In genomic region chr18:77008576-77009315, GRCh38 we compare ENCODE assay signal across 24 cellular contexts.
DNase-seq lines count a peak whose midpoint lies in the region; ATAC-seq and TF ChIP-seq lines count a peak whose summit lies in the region.
"Had no signal": no experiment of that assay in that cellular context is flagged by ENCODE, and none has a peak within 500 bp of the region (broad histone marks: within the 10 kb centered on the region; RNA-seq: fewer than 3 reads in every experiment).

No MANE protein-coding gene starts in this region.

- H3K4me3 ChIP-seq in right cardiac atrium (ENCODE audit: low read length) (no peak overlapping the region), right atrium auricular region (no peak overlapping the region), neuronal stem cell (ENCODE audit: low read length in 2 of 2) (no peak overlapping the region), HAP-1 (no peak overlapping the region)
- H3K4me3 ChIP-seq: colonic mucosa, gastrocnemius medialis, ovary, Peyer's patch, smooth muscle cell, upper lobe of left lung had no signal

- ATAC-seq in right cardiac atrium = no peak
- ATAC-seq: gastrocnemius medialis; naive thymus-derived CD8-positive, alpha-beta T cell had no signal

- H3K36me3 Mint-ChIP-seq in dendritic cell treated with granulocyte-macrophage colony-stimulating factor and Interleukin-4, amounts not matched to agents 40 ng/mL and 50 ng/mL, for 4 days (ENCODE audit: low read depth) = peaks cover 68% of the 10 kb centered on the region
- H3K36me3 Mint-ChIP-seq: mesothelial cell of epicardium had no signal

- no peak overlapping the region for H3K9ac ChIP-seq in neuronal stem cell (ENCODE audit: low read depth, low read length, poor library complexity)

- H3K9me3 Mint-ChIP-seq in dendritic cell treated with granulocyte-macrophage colony-stimulating factor and Interleukin-4, amounts not matched to agents 40 ng/mL and 50 ng/mL, for 4 days = no peaks in the 10 kb centered on the region
- H3K9me3 Mint-ChIP-seq: mesothelial cell of epicardium; naive thymus-derived CD8-positive, alpha-beta T cell had no signal

- peak overlapping the region; percentile 82 for H3K27ac Mint-ChIP-seq in dendritic cell treated with granulocyte-macrophage colony-stimulating factor and Interleukin-4, amounts not matched to agents 40 ng/mL and 50 ng/mL, for 4 days
- H3K27ac Mint-ChIP-seq: mesothelial cell of epicardium had no signal

- TF ChIP-seq CTCF in right atrium auricular region (IDR thresholded peaks at IDR 0.05) = no peak

- H3K23ac ChIP-seq in neuronal stem cell (ENCODE audit: low read depth, low read length, poor library complexity) = peak overlapping the region; percentile 31

- no peak overlapping the region for H4K8ac ChIP-seq in neuronal stem cell (ENCODE audit: low read depth, low read length)

- H3K18ac ChIP-seq in neuronal stem cell (ENCODE audit: low read length) = no peak overlapping the region

- peak overlapping the region; percentile 40 for H2BK15ac ChIP-seq in neuronal stem cell (ENCODE audit: low read length)

- no peaks in the 10 kb centered on the region for H3K9me3 ChIP-seq in right cardiac atrium (ENCODE audit: control insufficient read depth, low read length)
- H3K9me3 ChIP-seq in right atrium auricular region = no peaks in the 10 kb centered on the region
- no peaks in the 10 kb centered on the region for H3K9me3 ChIP-seq in neuronal stem cell (replicated peaks in 1 of 2; ENCODE audit: control insufficient read depth in 2 of 2, insufficient read depth in 1 of 2, low read depth in 1 of 2, low read length in 2 of 2)
- no peaks in the 10 kb centered on the region for H3K9me3 ChIP-seq in HAP-1
- H3K9me3 ChIP-seq: colonic mucosa, gastrocnemius medialis, ovary, Peyer's patch, upper lobe of left lung had no signal

- no peak overlapping the region for H2BK120ac ChIP-seq in neuronal stem cell (ENCODE audit: low read depth, low read length)

- no peak overlapping the region for H2AFZ ChIP-seq in neuronal stem cell (ENCODE audit: low read length)

- H4K91ac ChIP-seq in neuronal stem cell (ENCODE audit: low read depth, low read length, poor library complexity) = no peak overlapping the region

- H3K27ac ChIP-seq in right cardiac atrium (ENCODE audit: low read length) = no peak overlapping the region
- no peak overlapping the region for H3K27ac ChIP-seq in right atrium auricular region
- no peak overlapping the region for H3K27ac ChIP-seq in neuronal stem cell (replicated peaks; ENCODE audit: low read length)
- H3K27ac ChIP-seq: C4-2B, colonic mucosa, gastrocnemius medialis, ovary, Peyer's patch, upper lobe of left lung had no signal

- H3K4me1 Mint-ChIP-seq in dendritic cell treated with granulocyte-macrophage colony-stimulating factor and Interleukin-4, amounts not matched to agents 40 ng/mL and 50 ng/mL, for 4 days (ENCODE audit: low read depth) = peaks cover 76% of the 10 kb centered on the region

- H3K4me2 ChIP-seq in neuronal stem cell (ENCODE audit: insufficient read depth, low read length, poor library complexity, severe bottlenecking) = no peak overlapping the region
- H3K4me2 ChIP-seq: smooth muscle cell had no signal

- DNase-seq in right cardiac atrium = peak in 2 of 3 donors; percentile 33 to 64
- no peak for DNase-seq in right atrium auricular region (ENCODE audit: low spot score)
- DNase-seq in neuronal stem cell (ENCODE audit: low spot score) = no peak
- DNase-seq in Kasumi-1 (lab: John Stamatoyannopoulos, UW) = no peak
- no peak for DNase-seq in activated effector memory CD4-positive, alpha-beta T cell treated with Interleukin-2 at 50 U/mL for 16 hours
- no peak for DNase-seq in HAP-1 (ENCODE audit: low spot score in 2 of 2)
- DNase-seq: activated CD4-positive, alpha-beta T cell treated with anti-CD3 and anti-CD28 coated beads for 1 hour; activated T-cell treated with anti-CD3 and anti-CD28 coated beads for 4 hours; amygdala; colonic mucosa; gastrocnemius medialis; naive thymus-derived CD8-positive, alpha-beta T cell; NCI-H1436 treated with DMSO at 0.1 percent for 48 hours; NCI-H345; ovary; retina; stimulated activated CD4-positive, alpha-beta T cell treated with anti-CD3 and anti-CD28 coated beads, Interleukin-1b, Interleukin-23, amount 100 ng/mL, for 48 hours; stimulated activated CD8-positive, alpha-beta memory T cell treated with anti-CD3 and anti-CD28 coated beads, Interleukin-4, amount 100 ng/mL, for 48 hours; upper lobe of left lung had no signal

- no peak overlapping the region for H2AK5ac ChIP-seq in neuronal stem cell (ENCODE audit: low read depth, low read length)

- in situ Hi-C loops in HAP-1 (cut with MboI; ENCODE audit: low sequenced_read_pairs) = no loop called here

- intact Hi-C loops in right cardiac atrium (cut with DNase I) = loop anchor here in 1 of 4 donors (10.0 kb wide), 2 partner anchors 46 to 636 kb away; no protein-coding TSS in a partner anchor
- intact Hi-C loops in dendritic cell treated with granulocyte-macrophage colony-stimulating factor and Interleukin-4, amounts not matched to agents 40 ng/mL and 50 ng/mL, for 4 days (cut with micrococcal nuclease) = no loop called here

- H3K4ac ChIP-seq in neuronal stem cell (ENCODE audit: low read length) = no peak overlapping the region

- no peaks in the 10 kb centered on the region for H3K27me3 ChIP-seq in right cardiac atrium (ENCODE audit: control insufficient read depth, insufficient read depth)
- no peaks in the 10 kb centered on the region for H3K27me3 ChIP-seq in right atrium auricular region
- peaks cover 0 to 29% (median 0%) of the 10 kb centered on the region in 3 experiments for H3K27me3 ChIP-seq in neuronal stem cell (ENCODE audit: control insufficient read depth in 3 of 3, insufficient read depth in 3 of 3, low read depth in 1 of 3, low read length in 3 of 3)
- H3K27me3 ChIP-seq in HAP-1 (ENCODE audit: low read depth) = 0 out of 2 replicates have a peak, but pooled peaks cover 3% of the 10 kb centered on the region
- H3K27me3 ChIP-seq: colonic mucosa, gastrocnemius medialis, ovary, Peyer's patch, upper lobe of left lung had no signal

- no peak overlapping the region for H2BK5ac ChIP-seq in neuronal stem cell (ENCODE audit: low read length)

- H2BK12ac ChIP-seq in neuronal stem cell (ENCODE audit: low read length) = no peak overlapping the region

- H3K36me3 ChIP-seq in right atrium auricular region = no peaks in the 10 kb centered on the region
- no peaks in the 10 kb centered on the region for H3K36me3 ChIP-seq in neuronal stem cell (replicated peaks in 1 of 2; ENCODE audit: control insufficient read depth in 2 of 2, insufficient read depth in 2 of 2, low read length in 2 of 2)
- no peaks in the 10 kb centered on the region for H3K36me3 ChIP-seq in HAP-1 (replicated peaks)
- H3K36me3 ChIP-seq: colonic mucosa, gastrocnemius medialis, ovary had no signal

- WGBS in right cardiac atrium = 88% methylated on average over 23 of the region's 23 CpGs
- no CpG with 5 or more reads among the region's 23 CpGs for WGBS in neuronal stem cell (ENCODE audit: extremely low coverage in 2 of 2, insufficient read length in 2 of 2, insufficient replicate concordance in 1 of 2), 2 donors

- H3K14ac ChIP-seq in neuronal stem cell (ENCODE audit: low read length) = no peak overlapping the region

- no peaks in the 10 kb centered on the region for H3K27me3 Mint-ChIP-seq in dendritic cell treated with granulocyte-macrophage colony-stimulating factor and Interleukin-4, amounts not matched to agents 40 ng/mL and 50 ng/mL, for 4 days
- H3K27me3 Mint-ChIP-seq: naive thymus-derived CD8-positive, alpha-beta T cell had no signal

- no peaks in the 10 kb centered on the region for H3K79me1 ChIP-seq in neuronal stem cell (ENCODE audit: low read depth, low read length)

- H3K4me1 ChIP-seq in right cardiac atrium (ENCODE audit: control insufficient read depth, insufficient read depth, low read length) = peaks cover 2% of the 10 kb centered on the region
- H3K4me1 ChIP-seq in right atrium auricular region = peaks cover 0 to 24% of the 10 kb centered on the region in 2 donors
- H3K4me1 ChIP-seq in neuronal stem cell (ENCODE audit: control insufficient read depth in 2 of 2, insufficient read depth in 1 of 2, low read depth in 1 of 2, low read length in 2 of 2) = peaks cover 3 to 4% of the 10 kb centered on the region in 2 donors
- no peaks in the 10 kb centered on the region for H3K4me1 ChIP-seq in HAP-1
- H3K4me1 ChIP-seq: colonic mucosa, Peyer's patch had no signal

- peak overlapping the region; percentile 2 for H3K4me3 Mint-ChIP-seq in dendritic cell treated with granulocyte-macrophage colony-stimulating factor and Interleukin-4, amounts not matched to agents 40 ng/mL and 50 ng/mL, for 4 days
- H3K4me3 Mint-ChIP-seq: mesothelial cell of epicardium had no signal

Comparison
In these comparisons a context has a peak if more than half of its experiments do, and no peak if none do; other contexts are left out.
1. DNase-seq: peak in right cardiac atrium (2 of 3); none in right atrium auricular region (single experiment), neuronal stem cell (single experiment), Kasumi-1 (0 of 2), activated effector memory CD4-positive, alpha-beta T cell treated with Interleukin-2 at 50 U/mL for 16 hours (single experiment) and HAP-1 (0 of 2).